In genomic region chr7:74069790-74070618, GRCh38 we compare ENCODE assay signal across 14 cellular contexts. TPM values are rescaled to one million over a fixed set of nuclear protein-coding genes. Genes with fewer than 3 reads are reported as not detected.
"Had no signal": no experiment of that assay in that cellular context is flagged by ENCODE, and none has a peak within 500 bp of the region (broad histone marks: within the 10 kb centered on the region; RNA-seq: fewer than 3 reads in every experiment).

No MANE protein-coding gene starts in this region.

- H3K36me3 ChIP-seq: right lobe of liver had no signal

- DNase-seq: activated B cell treated with CpG ODN at 0.5 μM for 24 hours; activated CD4-positive, alpha-beta T cell treated with anti-CD3 and anti-CD28 coated beads, Interleukin-2, amount 10 ng/mL, durations not matched to agents 24 days and 14 days; activated CD8-positive, alpha-beta memory T cell treated with anti-CD3 and anti-CD28 coated beads, Interleukin-2, amount 50 U/mL, for 4 hours; activated CD8-positive, alpha-beta T cell treated with anti-CD3 and anti-CD28 coated beads, Interleukin-2, amount 10 ng/mL, durations not matched to agents 7 days and 5 days; activated naive CD8-positive, alpha-beta T cell treated with anti-CD3 and anti-CD28 coated beads for 36 hours; amygdala; effector CD8-positive, alpha-beta T cell; stimulated activated naive CD8-positive, alpha-beta T cell treated with anti-CD3 and anti-CD28 coated beads, Interleukin-15, amount 100 ng/mL, for 72 hours; T-helper 2 cell had no signal

- ATAC-seq: activated CD8-positive, alpha-beta T cell treated with anti-CD3 and anti-CD28 coated beads, Interleukin-2, amount 10 ng/mL, durations not matched to agents 7 days and 5 days; right lobe of liver; stimulated activated naive CD8-positive, alpha-beta T cell treated with anti-CD3 and anti-CD28 coated beads, Interleukin-15, amount 100 ng/mL, for 72 hours had no signal

- FAIRE-seq: endothelial cell of umbilical vein had no signal

- H3K27me3 ChIP-seq: right lobe of liver had no signal

- H3K4me3 ChIP-seq: right lobe of liver, smooth muscle cell had no signal

- H3K27ac ChIP-seq: right lobe of liver had no signal

- H3K9me3 ChIP-seq: right lobe of liver had no signal

- H3K4me1 ChIP-seq: right lobe of liver had no signal

- H3K4me2 ChIP-seq: smooth muscle cell had no signal

RNA-seq across cellular contexts. Expression of gene ELN, which starts 42.0 kb away (rescaled TPM):
- total RNA-seq: activated B cell treated with CpG ODN at 0.5 μM for 24 hours; activated CD4-positive, alpha-beta T cell treated with anti-CD3 and anti-CD28 coated beads, Interleukin-2, amount 10 ng/mL, durations not matched to agents 24 days and 14 days; activated CD8-positive, alpha-beta T cell treated with anti-CD3 and anti-CD28 coated beads, Interleukin-2, amount 10 ng/mL, durations not matched to agents 7 days and 5 days; activated naive CD8-positive, alpha-beta T cell treated with anti-CD3 and anti-CD28 coated beads for 36 hours; activated T-helper 1 cell treated with anti-CD3 and anti-CD28 coated beads, Interleukin-12 subunit alpha, Interleukin-12 subunit beta, Interleukin-2, Interleukin-4 antibody, amounts not matched to agents 30 ng/mL and 10 ng/mL and 1 ng/mL, durations not matched to agents 14 hours and 24 hours and 36 hours had no signal
- polyA plus RNA-seq: neural cell, smooth muscle cell had no signal
